Comparison of ENCODE assay signal across 1 cellular context in the genomic region with DNA sequence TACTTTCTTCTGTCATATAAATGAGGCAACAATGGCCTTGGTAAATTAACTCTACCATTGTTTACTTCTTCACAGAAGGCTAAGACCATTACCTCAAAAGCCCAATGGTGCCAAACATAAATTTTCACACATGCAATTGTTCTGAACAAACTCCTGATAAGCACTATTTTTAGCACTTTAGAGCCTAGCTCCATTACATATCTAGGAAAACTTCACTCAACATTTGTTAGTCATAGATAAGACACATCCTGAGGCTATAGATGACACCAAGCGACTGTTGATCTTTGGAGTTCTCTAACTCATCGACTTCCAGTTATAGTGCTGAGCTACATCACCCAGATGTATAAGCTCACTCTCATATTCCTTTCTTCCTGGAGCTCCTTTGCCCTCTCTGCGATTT.
TF ChIP-seq lines count a peak whose summit lies in the region.

No MANE protein-coding gene starts in this region.

TF ChIP-seq in K562, 482 proteins besides CTCF, POLR2A, EP300 and RAD21 (continued from another document and continues in another):
- TF ChIP-seq ZZZ3 (IDR thresholded peaks at IDR 0.05) (no peak), CC2D1A (IDR thresholded peaks at IDR 0.05) (no peak), SOX6 (IDR thresholded peaks at IDR 0.05) (peak; percentile 84), MCM3 (IDR thresholded peaks at IDR 0.05) (no peak), BRCA1 (IDR thresholded peaks at IDR 0.05) (no peak), BRCA1 (CRISPR knock-in tag; IDR thresholded peaks at IDR 0.05) (no peak), HSF4 (CRISPR knock-in tag; IDR thresholded peaks at IDR 0.05; ENCODE audit: borderline replicate concordance) (no peak), SMARCE1 (IDR thresholded peaks at IDR 0.05) (peak; percentile 55; the same call in 1 of the 2 replicates), CBX1 (IDR thresholded peaks at IDR 0.05; ENCODE audit: low read depth) (no peak), HNRNPUL1 (IDR thresholded peaks at IDR 0.05; ENCODE audit: low read length) (no peak), ARID1B (IDR thresholded peaks at IDR 0.05) (peak; percentile 83), LCOR (CRISPR knock-in tag; IDR thresholded peaks at IDR 0.05) (0 out of 2 replicates have a peak, but pooled peaks have one; percentile 24), ZC3H11A (IDR thresholded peaks at IDR 0.05; ENCODE audit: low read depth, low read length) (no peak), MEF2A (IDR thresholded peaks at IDR 0.05; ENCODE audit: control insufficient read depth, low read depth, low read length) (peak; percentile 93), NR3C1 (CRISPR knock-in tag; IDR thresholded peaks at IDR 0.05) (no peak), HDAC3 (IDR thresholded peaks at IDR 0.05; ENCODE audit: borderline replicate concordance, partially characterized antibody) (no peak), PHF8 (IDR thresholded peaks at IDR 0.05; ENCODE audit: borderline replicate concordance, low read length) (no peak), ZNF12 (CRISPR knock-in tag; IDR thresholded peaks at IDR 0.05) (no peak), ZNF644 (tag; IDR thresholded peaks at IDR 0.05; ENCODE audit: low read depth) (no peak), TCF3 (CRISPR knock-in tag; IDR thresholded peaks at IDR 0.05) (peak; percentile 81), NFIC (IDR thresholded peaks at IDR 0.05) (peak; percentile 17; the same call in 1 of the 2 replicates), KHSRP (IDR thresholded peaks at IDR 0.05) (no peak), CAMTA2 (CRISPR knock-in tag; conservative IDR thresholded peaks at IDR 0.05) (no peak), COPS2 (conservative IDR thresholded peaks at IDR 0.05) (no peak), STAT5B (CRISPR knock-in tag; IDR thresholded peaks at IDR 0.05) (no peak), LARP7 (IDR thresholded peaks at IDR 0.05) (no peak), MEIS2 (IDR thresholded peaks at IDR 0.05; ENCODE audit: partially characterized antibody) (peak; percentile 74), KAT8 (IDR thresholded peaks at IDR 0.05; ENCODE audit: low read depth) (no peak), TGIF2 (CRISPR knock-in tag; IDR thresholded peaks at IDR 0.05) (no peak), HLTF (IDR thresholded peaks at IDR 0.05) (no peak), MTF1 (CRISPR knock-in tag; IDR thresholded peaks at IDR 0.05; ENCODE audit: borderline replicate concordance) (no peak)
- TF ChIP-seq, protein P1, sequence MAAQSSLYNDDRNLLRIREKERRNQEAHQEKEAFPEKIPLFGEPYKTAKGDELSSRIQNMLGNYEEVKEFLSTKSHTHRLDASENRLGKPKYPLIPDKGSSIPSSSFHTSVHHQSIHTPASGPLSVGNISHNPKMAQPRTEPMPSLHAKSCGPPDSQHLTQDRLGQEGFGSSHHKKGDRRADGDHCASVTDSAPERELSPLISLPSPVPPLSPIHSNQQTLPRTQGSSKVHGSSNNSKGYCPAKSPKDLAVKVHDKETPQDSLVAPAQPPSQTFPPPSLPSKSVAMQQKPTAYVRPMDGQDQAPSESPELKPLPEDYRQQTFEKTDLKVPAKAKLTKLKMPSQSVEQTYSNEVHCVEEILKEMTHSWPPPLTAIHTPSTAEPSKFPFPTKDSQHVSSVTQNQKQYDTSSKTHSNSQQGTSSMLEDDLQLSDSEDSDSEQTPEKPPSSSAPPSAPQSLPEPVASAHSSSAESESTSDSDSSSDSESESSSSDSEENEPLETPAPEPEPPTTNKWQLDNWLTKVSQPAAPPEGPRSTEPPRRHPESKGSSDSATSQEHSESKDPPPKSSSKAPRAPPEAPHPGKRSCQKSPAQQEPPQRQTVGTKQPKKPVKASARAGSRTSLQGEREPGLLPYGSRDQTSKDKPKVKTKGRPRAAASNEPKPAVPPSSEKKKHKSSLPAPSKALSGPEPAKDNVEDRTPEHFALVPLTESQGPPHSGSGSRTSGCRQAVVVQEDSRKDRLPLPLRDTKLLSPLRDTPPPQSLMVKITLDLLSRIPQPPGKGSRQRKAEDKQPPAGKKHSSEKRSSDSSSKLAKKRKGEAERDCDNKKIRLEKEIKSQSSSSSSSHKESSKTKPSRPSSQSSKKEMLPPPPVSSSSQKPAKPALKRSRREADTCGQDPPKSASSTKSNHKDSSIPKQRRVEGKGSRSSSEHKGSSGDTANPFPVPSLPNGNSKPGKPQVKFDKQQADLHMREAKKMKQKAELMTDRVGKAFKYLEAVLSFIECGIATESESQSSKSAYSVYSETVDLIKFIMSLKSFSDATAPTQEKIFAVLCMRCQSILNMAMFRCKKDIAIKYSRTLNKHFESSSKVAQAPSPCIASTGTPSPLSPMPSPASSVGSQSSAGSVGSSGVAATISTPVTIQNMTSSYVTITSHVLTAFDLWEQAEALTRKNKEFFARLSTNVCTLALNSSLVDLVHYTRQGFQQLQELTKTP (IDR thresholded peaks at IDR 0.05; ENCODE audit: low read depth in 1 of 2, partially characterized antibody in 2 of 2), result no peak
- TF ChIP-seq, protein P2, sequence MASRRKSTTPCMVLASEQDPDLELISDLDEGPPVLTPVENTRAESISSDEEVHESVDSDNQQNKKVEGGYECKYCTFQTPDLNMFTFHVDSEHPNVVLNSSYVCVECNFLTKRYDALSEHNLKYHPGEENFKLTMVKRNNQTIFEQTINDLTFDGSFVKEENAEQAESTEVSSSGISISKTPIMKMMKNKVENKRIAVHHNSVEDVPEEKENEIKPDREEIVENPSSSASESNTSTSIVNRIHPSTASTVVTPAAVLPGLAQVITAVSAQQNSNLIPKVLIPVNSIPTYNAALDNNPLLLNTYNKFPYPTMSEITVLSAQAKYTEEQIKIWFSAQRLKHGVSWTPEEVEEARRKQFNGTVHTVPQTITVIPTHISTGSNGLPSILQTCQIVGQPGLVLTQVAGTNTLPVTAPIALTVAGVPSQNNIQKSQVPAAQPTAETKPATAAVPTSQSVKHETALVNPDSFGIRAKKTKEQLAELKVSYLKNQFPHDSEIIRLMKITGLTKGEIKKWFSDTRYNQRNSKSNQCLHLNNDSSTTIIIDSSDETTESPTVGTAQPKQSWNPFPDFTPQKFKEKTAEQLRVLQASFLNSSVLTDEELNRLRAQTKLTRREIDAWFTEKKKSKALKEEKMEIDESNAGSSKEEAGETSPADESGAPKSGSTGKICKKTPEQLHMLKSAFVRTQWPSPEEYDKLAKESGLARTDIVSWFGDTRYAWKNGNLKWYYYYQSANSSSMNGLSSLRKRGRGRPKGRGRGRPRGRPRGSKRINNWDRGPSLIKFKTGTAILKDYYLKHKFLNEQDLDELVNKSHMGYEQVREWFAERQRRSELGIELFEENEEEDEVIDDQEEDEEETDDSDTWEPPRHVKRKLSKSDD (conservative IDR thresholded peaks at IDR 0.05; ENCODE audit: low read length), result no peak
- TF ChIP-seq, protein P3, sequence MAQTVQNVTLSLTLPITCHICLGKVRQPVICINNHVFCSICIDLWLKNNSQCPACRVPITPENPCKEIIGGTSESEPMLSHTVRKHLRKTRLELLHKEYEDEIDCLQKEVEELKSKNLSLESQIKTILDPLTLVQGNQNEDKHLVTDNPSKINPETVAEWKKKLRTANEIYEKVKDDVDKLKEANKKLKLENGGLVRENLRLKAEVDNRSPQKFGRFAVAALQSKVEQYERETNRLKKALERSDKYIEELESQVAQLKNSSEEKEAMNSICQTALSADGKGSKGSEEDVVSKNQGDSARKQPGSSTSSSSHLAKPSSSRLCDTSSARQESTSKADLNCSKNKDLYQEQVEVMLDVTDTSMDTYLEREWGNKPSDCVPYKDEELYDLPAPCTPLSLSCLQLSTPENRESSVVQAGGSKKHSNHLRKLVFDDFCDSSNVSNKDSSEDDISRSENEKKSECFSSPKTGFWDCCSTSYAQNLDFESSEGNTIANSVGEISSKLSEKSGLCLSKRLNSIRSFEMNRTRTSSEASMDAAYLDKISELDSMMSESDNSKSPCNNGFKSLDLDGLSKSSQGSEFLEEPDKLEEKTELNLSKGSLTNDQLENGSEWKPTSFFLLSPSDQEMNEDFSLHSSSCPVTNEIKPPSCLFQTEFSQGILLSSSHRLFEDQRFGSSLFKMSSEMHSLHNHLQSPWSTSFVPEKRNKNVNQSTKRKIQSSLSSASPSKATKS (CRISPR knock-in tag; IDR thresholded peaks at IDR 0.05), result no peak
- TF ChIP-seq, protein P4, sequence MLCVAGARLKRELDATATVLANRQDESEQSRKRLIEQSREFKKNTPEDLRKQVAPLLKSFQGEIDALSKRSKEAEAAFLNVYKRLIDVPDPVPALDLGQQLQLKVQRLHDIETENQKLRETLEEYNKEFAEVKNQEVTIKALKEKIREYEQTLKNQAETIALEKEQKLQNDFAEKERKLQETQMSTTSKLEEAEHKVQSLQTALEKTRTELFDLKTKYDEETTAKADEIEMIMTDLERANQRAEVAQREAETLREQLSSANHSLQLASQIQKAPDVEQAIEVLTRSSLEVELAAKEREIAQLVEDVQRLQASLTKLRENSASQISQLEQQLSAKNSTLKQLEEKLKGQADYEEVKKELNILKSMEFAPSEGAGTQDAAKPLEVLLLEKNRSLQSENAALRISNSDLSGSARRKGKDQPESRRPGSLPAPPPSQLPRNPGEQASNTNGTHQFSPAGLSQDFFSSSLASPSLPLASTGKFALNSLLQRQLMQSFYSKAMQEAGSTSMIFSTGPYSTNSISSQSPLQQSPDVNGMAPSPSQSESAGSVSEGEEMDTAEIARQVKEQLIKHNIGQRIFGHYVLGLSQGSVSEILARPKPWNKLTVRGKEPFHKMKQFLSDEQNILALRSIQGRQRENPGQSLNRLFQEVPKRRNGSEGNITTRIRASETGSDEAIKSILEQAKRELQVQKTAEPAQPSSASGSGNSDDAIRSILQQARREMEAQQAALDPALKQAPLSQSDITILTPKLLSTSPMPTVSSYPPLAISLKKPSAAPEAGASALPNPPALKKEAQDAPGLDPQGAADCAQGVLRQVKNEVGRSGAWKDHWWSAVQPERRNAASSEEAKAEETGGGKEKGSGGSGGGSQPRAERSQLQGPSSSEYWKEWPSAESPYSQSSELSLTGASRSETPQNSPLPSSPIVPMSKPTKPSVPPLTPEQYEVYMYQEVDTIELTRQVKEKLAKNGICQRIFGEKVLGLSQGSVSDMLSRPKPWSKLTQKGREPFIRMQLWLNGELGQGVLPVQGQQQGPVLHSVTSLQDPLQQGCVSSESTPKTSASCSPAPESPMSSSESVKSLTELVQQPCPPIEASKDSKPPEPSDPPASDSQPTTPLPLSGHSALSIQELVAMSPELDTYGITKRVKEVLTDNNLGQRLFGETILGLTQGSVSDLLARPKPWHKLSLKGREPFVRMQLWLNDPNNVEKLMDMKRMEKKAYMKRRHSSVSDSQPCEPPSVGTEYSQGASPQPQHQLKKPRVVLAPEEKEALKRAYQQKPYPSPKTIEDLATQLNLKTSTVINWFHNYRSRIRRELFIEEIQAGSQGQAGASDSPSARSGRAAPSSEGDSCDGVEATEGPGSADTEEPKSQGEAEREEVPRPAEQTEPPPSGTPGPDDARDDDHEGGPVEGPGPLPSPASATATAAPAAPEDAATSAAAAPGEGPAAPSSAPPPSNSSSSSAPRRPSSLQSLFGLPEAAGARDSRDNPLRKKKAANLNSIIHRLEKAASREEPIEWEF (CRISPR knock-in tag; IDR thresholded peaks at IDR 0.05), result no peak
- TF ChIP-seq, protein P5, sequence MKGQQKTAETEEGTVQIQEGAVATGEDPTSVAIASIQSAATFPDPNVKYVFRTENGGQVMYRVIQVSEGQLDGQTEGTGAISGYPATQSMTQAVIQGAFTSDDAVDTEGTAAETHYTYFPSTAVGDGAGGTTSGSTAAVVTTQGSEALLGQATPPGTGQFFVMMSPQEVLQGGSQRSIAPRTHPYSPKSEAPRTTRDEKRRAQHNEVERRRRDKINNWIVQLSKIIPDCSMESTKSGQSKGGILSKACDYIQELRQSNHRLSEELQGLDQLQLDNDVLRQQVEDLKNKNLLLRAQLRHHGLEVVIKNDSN (CRISPR knock-in tag; IDR thresholded peaks at IDR 0.05), result no peak
- TF ChIP-seq, protein P6, sequence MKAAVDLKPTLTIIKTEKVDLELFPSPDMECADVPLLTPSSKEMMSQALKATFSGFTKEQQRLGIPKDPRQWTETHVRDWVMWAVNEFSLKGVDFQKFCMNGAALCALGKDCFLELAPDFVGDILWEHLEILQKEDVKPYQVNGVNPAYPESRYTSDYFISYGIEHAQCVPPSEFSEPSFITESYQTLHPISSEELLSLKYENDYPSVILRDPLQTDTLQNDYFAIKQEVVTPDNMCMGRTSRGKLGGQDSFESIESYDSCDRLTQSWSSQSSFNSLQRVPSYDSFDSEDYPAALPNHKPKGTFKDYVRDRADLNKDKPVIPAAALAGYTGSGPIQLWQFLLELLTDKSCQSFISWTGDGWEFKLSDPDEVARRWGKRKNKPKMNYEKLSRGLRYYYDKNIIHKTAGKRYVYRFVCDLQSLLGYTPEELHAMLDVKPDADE (conservative IDR thresholded peaks at IDR 0.05; ENCODE audit: control insufficient read depth, low read depth, low read length), result no peak
- TF ChIP-seq, protein P7, sequence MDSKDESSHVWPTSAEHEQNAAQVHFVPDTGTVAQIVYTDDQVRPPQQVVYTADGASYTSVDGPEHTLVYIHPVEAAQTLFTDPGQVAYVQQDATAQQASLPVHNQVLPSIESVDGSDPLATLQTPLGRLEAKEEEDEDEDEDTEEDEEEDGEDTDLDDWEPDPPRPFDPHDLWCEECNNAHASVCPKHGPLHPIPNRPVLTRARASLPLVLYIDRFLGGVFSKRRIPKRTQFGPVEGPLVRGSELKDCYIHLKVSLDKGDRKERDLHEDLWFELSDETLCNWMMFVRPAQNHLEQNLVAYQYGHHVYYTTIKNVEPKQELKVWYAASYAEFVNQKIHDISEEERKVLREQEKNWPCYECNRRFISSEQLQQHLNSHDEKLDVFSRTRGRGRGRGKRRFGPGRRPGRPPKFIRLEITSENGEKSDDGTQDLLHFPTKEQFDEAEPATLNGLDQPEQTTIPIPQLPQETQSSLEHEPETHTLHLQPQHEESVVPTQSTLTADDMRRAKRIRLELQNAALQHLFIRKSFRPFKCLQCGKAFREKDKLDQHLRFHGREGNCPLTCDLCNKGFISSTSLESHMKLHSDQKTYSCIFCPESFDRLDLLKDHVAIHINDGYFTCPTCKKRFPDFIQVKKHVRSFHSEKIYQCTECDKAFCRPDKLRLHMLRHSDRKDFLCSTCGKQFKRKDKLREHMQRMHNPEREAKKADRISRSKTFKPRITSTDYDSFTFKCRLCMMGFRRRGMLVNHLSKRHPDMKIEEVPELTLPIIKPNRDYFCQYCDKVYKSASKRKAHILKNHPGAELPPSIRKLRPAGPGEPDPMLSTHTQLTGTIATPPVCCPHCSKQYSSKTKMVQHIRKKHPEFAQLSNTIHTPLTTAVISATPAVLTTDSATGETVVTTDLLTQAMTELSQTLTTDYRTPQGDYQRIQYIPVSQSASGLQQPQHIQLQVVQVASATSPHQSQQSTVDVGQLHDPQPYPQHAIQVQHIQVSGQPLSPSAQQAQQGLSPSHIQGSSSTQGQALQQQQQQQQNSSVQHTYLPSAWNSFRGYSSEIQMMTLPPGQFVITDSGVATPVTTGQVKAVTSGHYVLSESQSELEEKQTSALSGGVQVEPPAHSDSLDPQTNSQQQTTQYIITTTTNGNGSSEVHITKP (IDR thresholded peaks at IDR 0.05; ENCODE audit: partially characterized antibody), result no peak
- TF ChIP-seq, protein P8, sequence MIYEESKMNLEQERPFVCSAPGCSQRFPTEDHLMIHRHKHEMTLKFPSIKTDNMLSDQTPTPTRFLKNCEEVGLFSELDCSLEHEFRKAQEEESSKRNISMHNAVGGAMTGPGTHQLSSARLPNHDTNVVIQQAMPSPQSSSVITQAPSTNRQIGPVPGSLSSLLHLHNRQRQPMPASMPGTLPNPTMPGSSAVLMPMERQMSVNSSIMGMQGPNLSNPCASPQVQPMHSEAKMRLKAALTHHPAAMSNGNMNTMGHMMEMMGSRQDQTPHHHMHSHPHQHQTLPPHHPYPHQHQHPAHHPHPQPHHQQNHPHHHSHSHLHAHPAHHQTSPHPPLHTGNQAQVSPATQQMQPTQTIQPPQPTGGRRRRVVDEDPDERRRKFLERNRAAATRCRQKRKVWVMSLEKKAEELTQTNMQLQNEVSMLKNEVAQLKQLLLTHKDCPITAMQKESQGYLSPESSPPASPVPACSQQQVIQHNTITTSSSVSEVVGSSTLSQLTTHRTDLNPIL (CRISPR knock-in tag; IDR thresholded peaks at IDR 0.05), result no peak
